9 cellular contexts compared by ENCODE assay signal in genomic region chr17:39225308-39225973, GRCh38. TPM values are rescaled to one million over a fixed set of nuclear protein-coding genes. Genes with fewer than 3 reads are reported as not detected.
A peak's percentile ranks its signal among the peaks of the same experiment; 100 is the strongest.
DNase-seq lines count a peak whose midpoint lies in the region; ATAC-seq and TF ChIP-seq lines count a peak whose summit lies in the region.
"Had no signal": no experiment of that assay in that cellular context is flagged by ENCODE, and none has a peak within 500 bp of the region (broad histone marks: within the 10 kb centered on the region; RNA-seq: fewer than 3 reads in every experiment).

TSS of gene STAC2 (minus strand) at chr17:39225945. CDS start at chr17:39225502, 443 bp downstream.

- H3K36me3 Mint-ChIP-seq in activated T-helper 17 cell treated with anti-CD3 and anti-CD28 coated beads, Interleukin-2, amount 50 U/mL, for 72 hours (ENCODE audit: low read depth), result peaks cover 5% of the 10 kb centered on the region

- H3K4me1 ChIP-seq in right atrium auricular region (peaks cover 0 to 21% of the 10 kb centered on the region in 2 donors), skeletal muscle satellite cell (ENCODE audit: control insufficient read depth, insufficient read depth, low read length) (peaks cover 37% of the 10 kb centered on the region)

- H3K4me3 ChIP-seq in HFF-Myc (replicated peaks; ENCODE audit: low read depth, low read length), result peak within 1 kb of the TSS; percentile 15
- peak within 1 kb of the TSS; percentile 33 to 56 for H3K4me3 ChIP-seq in right atrium auricular region
- H3K4me3 ChIP-seq in skeletal muscle satellite cell (ENCODE audit: low read length), result peak within 1 kb of the TSS; percentile 64

- no peak for DNase-seq in HFF-Myc (ENCODE audit: extremely low read depth, low read depth)
- no peak for DNase-seq in right atrium auricular region (ENCODE audit: low spot score)
- DNase-seq in ACHN, result no peak
- DNase-seq in NCI-H1417 treated with DMSO at 0.1 percent for 48 hours (lab: John Stamatoyannopoulos, UW), result no peak
- no peak for DNase-seq in G401 (ENCODE audit: low spot score)

- no peaks in the 10 kb centered on the region for H3K9me3 ChIP-seq in right atrium auricular region
- no peaks in the 10 kb centered on the region for H3K9me3 ChIP-seq in skeletal muscle satellite cell (replicated peaks; ENCODE audit: low read length)

- in situ Hi-C loops in ACHN (cut with HindIII; ENCODE audit: low pct_ligation_motif_present, low pct_unique_long_range_greater_than_20kb, low sequenced_read_pairs), result no loop called here
- in situ Hi-C loops in G401 (cut with HindIII; ENCODE audit: low sequenced_read_pairs), result no loop called here

- H3K27me3 Mint-ChIP-seq in activated T-helper 17 cell treated with anti-CD3 and anti-CD28 coated beads, Interleukin-2, amount 50 U/mL, for 72 hours, result peaks cover 32% of the 10 kb centered on the region

- TF ChIP-seq CTCF in HFF-Myc (IDR thresholded peaks at IDR 0.05; ENCODE audit: low read depth, low read length, missing control alignments) (no peak), right atrium auricular region (IDR thresholded peaks at IDR 0.05) (no peak)

- no peaks in the 10 kb centered on the region for H3K36me3 ChIP-seq in right atrium auricular region
- no peaks in the 10 kb centered on the region for H3K36me3 ChIP-seq in skeletal muscle satellite cell (ENCODE audit: insufficient read depth, low read length)

- H3K27ac ChIP-seq in right atrium auricular region, result no peak within 1 kb of the TSS

- no peaks in the 10 kb centered on the region for H3K9me3 Mint-ChIP-seq in activated T-helper 17 cell treated with anti-CD3 and anti-CD28 coated beads, Interleukin-2, amount 50 U/mL, for 72 hours

- H3K4me1 Mint-ChIP-seq in activated T-helper 17 cell treated with anti-CD3 and anti-CD28 coated beads, Interleukin-2, amount 50 U/mL, for 72 hours, result peaks cover 5% of the 10 kb centered on the region

- ATAC-seq in activated T-helper 17 cell treated with anti-CD3 and anti-CD28 coated beads, Interleukin-2, amount 50 U/mL, for 72 hours (replicated peaks), result no peak
- ATAC-seq in HG02678 (IDR thresholded peaks at IDR 0.05; ENCODE audit: unreplicated experiment), result no peak

- H3K27me3 ChIP-seq in right atrium auricular region (no peaks in the 10 kb centered on the region), skeletal muscle satellite cell (ENCODE audit: control insufficient read depth, insufficient read depth, low read length) (peaks cover 36% of the 10 kb centered on the region)

- no peak within 1 kb of the TSS for H3K9ac ChIP-seq in skeletal muscle satellite cell (ENCODE audit: low read depth, low read length)

- H3K4me2 ChIP-seq in skeletal muscle satellite cell (ENCODE audit: low read length), result peak within 1 kb of the TSS; percentile 81

- H3K27ac Mint-ChIP-seq in activated T-helper 17 cell treated with anti-CD3 and anti-CD28 coated beads, Interleukin-2, amount 50 U/mL, for 72 hours, result no peak within 1 kb of the TSS

- H3K4me3 Mint-ChIP-seq in activated T-helper 17 cell treated with anti-CD3 and anti-CD28 coated beads, Interleukin-2, amount 50 U/mL, for 72 hours, result peak within 1 kb of the TSS; percentile 75

RNA-seq across cellular contexts. Expression of gene STAC2, which starts in this region (rescaled TPM):
- total RNA-seq in activated T-helper 17 cell treated with anti-CD3 and anti-CD28 coated beads, Interleukin-2, amount 50 U/mL, for 72 hours, result not detected
- total RNA-seq in right atrium auricular region, result 1 to 10 TPM in 1 of 2 donors, under 1 TPM in 1; 0.82 to 2.3 TPM
- total RNA-seq in skeletal muscle satellite cell (2012; rRNA removed), result under 0.01 TPM in 2 replicates
- total RNA-seq in G401 (2014; rRNA removed; shearing (Covaris generic)), result 0.03 TPM in 1 of 2 replicates, not detected in the other
- total RNA-seq: activated CD8-positive, alpha-beta memory T cell treated with anti-CD3 and anti-CD28 coated beads for 36 hours had no signal
